In genomic region chr11:75776546-75776945, GRCh38 we compare ENCODE assay signal across 28 cellular contexts. TPM values are rescaled to one million over a fixed set of nuclear protein-coding genes. Genes with fewer than 3 reads are reported as not detected.
A peak's percentile ranks its signal among the peaks of the same experiment; 100 is the strongest.
DNase-seq lines count a peak whose midpoint lies in the region; ATAC-seq, FAIRE-seq and TF ChIP-seq lines count a peak whose summit lies in the region.
"Had no signal": no experiment of that assay in that cellular context is flagged by ENCODE, and none has a peak within 500 bp of the region (broad histone marks: within the 10 kb centered on the region; RNA-seq: fewer than 3 reads in every experiment).

No MANE protein-coding gene starts in this region.

- ATAC-seq in right lobe of liver, result no peak
- ATAC-seq in HepG2, result no peak
- no peak for ATAC-seq in GM21529 (IDR thresholded peaks at IDR 0.05; ENCODE audit: unreplicated experiment)
- no peak for ATAC-seq in HG03378 (IDR thresholded peaks at IDR 0.05; ENCODE audit: unreplicated experiment)

- H3K4me2 ChIP-seq in HepG2 (ENCODE audit: low read depth, low read length), result no peak overlapping the region
- H3K4me2 ChIP-seq: KMS-11 had no signal

- CTCF ChIA-PET in HepG2 (lab: Yijun Ruan, JAX; ENCODE audit: low intra/inter-chr PET ratio, low total read pairs), result no interaction called here

- intact Hi-C loops in right lobe of liver (cut with DNase I), result no loop called here
- intact Hi-C loops in HepG2 (cut with micrococcal nuclease; ENCODE audit: unreplicated experiment), result no loop called here
- intact Hi-C loops in kidney (cut with DNase I), result no loop called here
- intact Hi-C loops in posterior vena cava (cut with DNase I), result no loop called here

- DNase-seq in right lobe of liver (peak in 2 of 3 donors; percentile 10 to 37), HepG2 (ENCODE audit: low spot score) (no peak), kidney (peak; percentile 36), posterior vena cava (ENCODE audit: low spot score) (peak; percentile 41), superior temporal gyrus (ENCODE audit: extremely low spot score) (no peak), type B pancreatic cell (ENCODE audit: extremely low spot score, unreplicated experiment) (no peak)
- DNase-seq: 8988T, ACHN, BE2C, GM23248, H7, MM.1S, NCI-H1048, NCI-H1417, NCI-H1694, NCI-H2029 treated with DMSO at 0.1 percent for 48 hours, NCI-H526 treated with DMSO at 0.1 percent for 48 hours, RPMI8226, SHP77 had no signal

- H3K9me3 ChIP-seq in right lobe of liver, result no peaks in the 10 kb centered on the region
- H3K9me3 ChIP-seq in HepG2 (ENCODE audit: low read length), result no peaks in the 10 kb centered on the region
- H3K9me3 ChIP-seq in kidney (ENCODE audit: control insufficient read depth in 1 of 2, low read length in 2 of 2), result no peaks in the 10 kb centered on the region
- H3K9me3 ChIP-seq: BE2C had no signal

- no TSS peak for BruUV-seq in HepG2 (replicated peaks; lab: Mats Ljungman, UMichigan)

- H3K27me3 Mint-ChIP-seq in type B pancreatic cell, result peaks cover 9% of the 10 kb centered on the region

- TF ChIP-seq RAD21 in HepG2 (CRISPR knock-in tag; IDR thresholded peaks at IDR 0.05), result no peak

- no peak for FAIRE-seq in HepG2 (lab: Jason Lieb, UNC)
- no peak for FAIRE-seq in kidney (lab: Jason Lieb, UNC)
- FAIRE-seq: D721Med had no signal

- H3K4me1 Mint-ChIP-seq in type B pancreatic cell (ENCODE audit: unreplicated experiment), result peaks cover 5% of the 10 kb centered on the region

- no peaks in the 10 kb centered on the region for H3K27me3 ChIP-seq in right lobe of liver
- H3K27me3 ChIP-seq in HepG2 (ENCODE audit: control insufficient read depth in 1 of 2, insufficient read depth in 2 of 2, low read length in 2 of 2), result no peaks in the 10 kb centered on the region
- H3K27me3 ChIP-seq: BE2C had no signal

- H3K9ac ChIP-seq in HepG2 (ENCODE audit: insufficient read depth, low read depth, low read length) (no peak overlapping the region), kidney (ENCODE audit: low read length in 2 of 2) (no peak overlapping the region)
- H3K9ac ChIP-seq: GM23248, KMS-11 had no signal

- H3K36me3 ChIP-seq in right lobe of liver (peaks cover 0 to 13% (median 0%) of the 10 kb centered on the region in 4 donors), HepG2 (replicated peaks in 1 of 2; ENCODE audit: control insufficient read depth in 1 of 2, insufficient read depth in 2 of 2, low read length in 2 of 2) (peaks cover 0 to 14% of the 10 kb centered on the region in 2 experiments; a peak in 2 of 5 replicates), kidney (ENCODE audit: control insufficient read depth in 1 of 2, insufficient read depth in 2 of 2, low read length in 2 of 2) (no peaks in the 10 kb centered on the region)
- H3K36me3 ChIP-seq: BE2C had no signal

- TF ChIP-seq EP300 in HepG2 (IDR thresholded peaks at IDR 0.05; ENCODE audit: low read depth in 2 of 2, low read length in 2 of 2) (no peak), HepG2 (CRISPR knock-in tag; IDR thresholded peaks at IDR 0.05; ENCODE audit: borderline replicate concordance) (no peak)

- in situ Hi-C loops in HepG2 (cut with HindIII; ENCODE audit: extremely low pct_ligation_motif_present, low pct_unique_long_range_greater_than_20kb), result no loop called here

- H3K9me3 Mint-ChIP-seq in type B pancreatic cell, result no peaks in the 10 kb centered on the region
- H3K9me3 Mint-ChIP-seq: IgD-negative memory B cell had no signal

- peaks cover 8% of the 10 kb centered on the region for H3K79me2 ChIP-seq in HepG2 (ENCODE audit: insufficient read depth, low read length)

- H3K4me3 Mint-ChIP-seq in type B pancreatic cell, result no peak overlapping the region
- H3K4me3 Mint-ChIP-seq: IgD-negative memory B cell had no signal

- H3K36me3 Mint-ChIP-seq in type B pancreatic cell, result no peaks in the 10 kb centered on the region

- no peak overlapping the region for H2AFZ ChIP-seq in HepG2 (ENCODE audit: low read length)
- H2AFZ ChIP-seq: GM23248 had no signal

- 79% methylated on average over 4 of the region's 4 CpGs for WGBS in right lobe of liver (ENCODE audit: insufficient coverage, low coverage, low lambda C conversion rate, missing lambda C conversion rate)
- WGBS in HepG2 (ENCODE audit: low lambda C conversion rate), result 100% methylated on average over 1 of the region's 4 CpGs

- no peak overlapping the region for H3K27ac Mint-ChIP-seq in type B pancreatic cell
- H3K27ac Mint-ChIP-seq: IgD-negative memory B cell had no signal

- H3K4me3 ChIP-seq in right lobe of liver (no peak overlapping the region), HepG2 (replicated peaks in 1 of 3; ENCODE audit: insufficient read depth in 1 of 3, low read depth in 2 of 3, low read length in 3 of 3) (no peak overlapping the region), kidney (ENCODE audit: low read length in 2 of 2) (no peak overlapping the region)
- H3K4me3 ChIP-seq: GM23248 had no signal

- H3K27ac ChIP-seq in right lobe of liver (no peak overlapping the region), HepG2 (ENCODE audit: extremely low read length, insufficient read depth, low read length) (no peak overlapping the region), kidney (ENCODE audit: low read depth in 2 of 2, low read length in 2 of 2) (no peak overlapping the region)
- H3K27ac ChIP-seq: GM23248, KMS-11 had no signal

- no peaks in the 10 kb centered on the region for H4K20me1 ChIP-seq in HepG2 (ENCODE audit: insufficient read depth, low read length)

- POLR2A ChIA-PET in HepG2 (lab: Yijun Ruan, JAX), result interaction anchor here (1.0 to 1.6 kb wide), 2 partner anchors 10 to 57 kb away, joined by 3 to 5 read pairs; no protein-coding TSS in a partner anchor

- no peak for TF ChIP-seq CTCF in right lobe of liver (IDR thresholded peaks at IDR 0.05)
- TF ChIP-seq CTCF in HepG2 (CRISPR knock-in tag; IDR thresholded peaks at IDR 0.05), result no peak
- TF ChIP-seq CTCF in kidney (IDR thresholded peaks at IDR 0.05; ENCODE audit: borderline replicate concordance, extremely low read depth, insufficient read depth), result no peak
- TF ChIP-seq CTCF in type B pancreatic cell (conservative IDR thresholded peaks at IDR 0.05), result no peak

- TF ChIP-seq POLR2A in right lobe of liver (IDR thresholded peaks at IDR 0.05), result no peak
- no peak for TF ChIP-seq POLR2A in HepG2 (IDR thresholded peaks at IDR 0.05; ENCODE audit: insufficient read depth in 1 of 2, low read depth in 2 of 2, low read length in 2 of 2)

- peaks cover 0 to 32% (median 16%) of the 10 kb centered on the region in 4 donors for H3K4me1 ChIP-seq in right lobe of liver
- peaks cover 27% of the 10 kb centered on the region for H3K4me1 ChIP-seq in HepG2 (ENCODE audit: insufficient read depth, low read length)
- no peaks in the 10 kb centered on the region for H3K4me1 ChIP-seq in kidney (ENCODE audit: control insufficient read depth in 1 of 2, insufficient read depth in 1 of 2, low read depth in 1 of 2, low read length in 2 of 2)
- H3K4me1 ChIP-seq: BE2C had no signal

RNA-seq across cellular contexts. Expression of gene DGAT2, which starts 8.0 kb away (rescaled TPM):
- total RNA-seq in right lobe of liver (100 to 1,000 TPM in 5 of 6 experiments, 10 to 100 TPM in 1; 33.1 to 166 (median 124) TPM), HepG2 (2016; rRNA removed; fragmentation: Illumina TruSeq; extraction: Trizol) (39.4 and 65.6 TPM in 2 replicates), kidney (1.4 TPM), posterior vena cava (1 to 10 TPM; 2.1 to 3.4 TPM), type B pancreatic cell (ENCODE audit: low replicate concordance) (5.9 and 11.2 TPM in 2 replicates)
- total RNA-seq in HepG2 (2016; cell fraction: cytosol; rRNA removed; fragmentation: Illumina TruSeq; extraction: Trizol; ENCODE audit: low read depth), result 13.6 and 17.8 TPM in 2 replicates
- 37.7 and 67.0 TPM in 2 replicates for total RNA-seq in HepG2 (2016; cell fraction: insoluble cytoplasmic fraction; rRNA removed; fragmentation: Illumina TruSeq; extraction: Trizol)
- total RNA-seq in HepG2 (2016; cell fraction: membrane; rRNA removed; fragmentation: Illumina TruSeq; extraction: Trizol), result 33.7 and 43.0 TPM in 2 replicates
- 51.0 and 57.6 TPM in 2 replicates for total RNA-seq in HepG2 (2016; cell fraction: nucleus; rRNA removed; fragmentation: Illumina TruSeq; extraction: Trizol)
- polyA plus RNA-seq in HepG2 (2011; rRNA removed) (39.0 and 47.6 TPM in 2 replicates), kidney (ENCODE audit: insufficient read depth, low read depth, low replicate concordance) (7.0 TPM)
- polyA plus RNA-seq in HepG2 (2011; cell fraction: cytosol; rRNA removed), result 38.9 and 41.0 TPM in 2 replicates
- 13.1 and 13.7 TPM in 2 replicates for polyA plus RNA-seq in HepG2 (2011; cell fraction: nucleus; rRNA removed)
- 15.7 and 19.7 TPM in 2 replicates for polyA plus RNA-seq in HepG2 (2012)
- polyA plus RNA-seq in HepG2 (2016; cell fraction: cytosol; fragmentation: Illumina TruSeq; extraction: Trizol; ENCODE audit: low read depth), result 13.9 and 19.4 TPM in 2 replicates
- polyA plus RNA-seq in HepG2 (2016; cell fraction: insoluble cytoplasmic fraction; fragmentation: Illumina TruSeq; extraction: Trizol; ENCODE audit: low read depth), result 39.1 and 40.5 TPM in 2 replicates
- polyA plus RNA-seq in HepG2 (2016; cell fraction: membrane; fragmentation: Illumina TruSeq; extraction: Trizol; ENCODE audit: low read depth), result 26.5 and 38.6 TPM in 2 replicates
- 85.2 and 85.5 TPM in 2 replicates for polyA plus RNA-seq in HepG2 (2016; cell fraction: nucleus; fragmentation: Illumina TruSeq; extraction: Trizol; ENCODE audit: insufficient read depth, low read depth)
- polyA minus RNA-seq in HepG2 (2011; rRNA and poly(A)+ RNA removed; ENCODE audit: low replicate concordance), result 9.8 and 63.2 TPM in 2 replicates
- 11.2 and 11.5 TPM in 2 replicates for polyA minus RNA-seq in HepG2 (2011; cell fraction: cytosol; rRNA and poly(A)+ RNA removed)
- polyA minus RNA-seq in HepG2 (2011; cell fraction: nucleus; rRNA and poly(A)+ RNA removed), result 9.3 and 9.8 TPM in 2 replicates

RNA-seq across cellular contexts. Expression of gene UVRAG, which starts 38.5 kb away (rescaled TPM):
- total RNA-seq in right lobe of liver, result 10 to 100 TPM in 3 of 6 experiments, 1 to 10 TPM in 3; 8.8 to 12.6 (median 10.3) TPM
- 17.2 and 17.3 TPM in 2 replicates for total RNA-seq in HepG2 (2016; rRNA removed; fragmentation: Illumina TruSeq; extraction: Trizol)
- total RNA-seq in HepG2 (2016; cell fraction: cytosol; rRNA removed; fragmentation: Illumina TruSeq; extraction: Trizol; ENCODE audit: low read depth), result 6.1 and 9.8 TPM in 2 replicates
- total RNA-seq in HepG2 (2016; cell fraction: insoluble cytoplasmic fraction; rRNA removed; fragmentation: Illumina TruSeq; extraction: Trizol), result 15.0 and 18.0 TPM in 2 replicates
- total RNA-seq in HepG2 (2016; cell fraction: membrane; rRNA removed; fragmentation: Illumina TruSeq; extraction: Trizol), result 11.6 and 11.7 TPM in 2 replicates
- 43.2 and 46.0 TPM in 2 replicates for total RNA-seq in HepG2 (2016; cell fraction: nucleus; rRNA removed; fragmentation: Illumina TruSeq; extraction: Trizol)
- 8.9 and 9.7 TPM in 2 replicates for polyA plus RNA-seq in HepG2 (2011; rRNA removed)
- polyA plus RNA-seq in HepG2 (2011; cell fraction: cytosol; rRNA removed), result 5.6 and 7.4 TPM in 2 replicates
- 8.4 TPM in 2 replicates for polyA plus RNA-seq in HepG2 (2011; cell fraction: nucleus; rRNA removed)
- polyA plus RNA-seq in HepG2 (2012), result 8.4 and 11.9 TPM in 2 replicates
- 1.5 and 1.6 TPM in 2 replicates for polyA plus RNA-seq in HepG2 (2016; cell fraction: cytosol; fragmentation: Illumina TruSeq; extraction: Trizol; ENCODE audit: low read depth)
- polyA plus RNA-seq in HepG2 (2016; cell fraction: insoluble cytoplasmic fraction; fragmentation: Illumina TruSeq; extraction: Trizol; ENCODE audit: low read depth), result 10.9 and 14.5 TPM in 2 replicates
- polyA plus RNA-seq in HepG2 (2016; cell fraction: membrane; fragmentation: Illumina TruSeq; extraction: Trizol; ENCODE audit: low read depth), result 5.0 and 5.5 TPM in 2 replicates
- polyA plus RNA-seq in HepG2 (2016; cell fraction: nucleus; fragmentation: Illumina TruSeq; extraction: Trizol; ENCODE audit: insufficient read depth, low read depth), result 20.6 and 22.8 TPM in 2 replicates
- 10.9 and 19.7 TPM in 2 replicates for polyA minus RNA-seq in HepG2 (2011; rRNA and poly(A)+ RNA removed; ENCODE audit: low replicate concordance)
- 5.9 and 6.2 TPM in 2 replicates for polyA minus RNA-seq in HepG2 (2011; cell fraction: cytosol; rRNA and poly(A)+ RNA removed)
- polyA minus RNA-seq in HepG2 (2011; cell fraction: nucleus; rRNA and poly(A)+ RNA removed), result 77.1 and 79.4 TPM in 2 replicates
- total RNA-seq in kidney, result 27.9 TPM
- 7.2 TPM for polyA plus RNA-seq in kidney (ENCODE audit: insufficient read depth, low read depth, low replicate concordance)
- 10 to 100 TPM; 27.0 to 27.8 TPM for total RNA-seq in posterior vena cava
- total RNA-seq in type B pancreatic cell (ENCODE audit: low replicate concordance), result 20.7 and 29.5 TPM in 2 replicates

RNA-seq across cellular contexts. Expression of gene MOGAT2, which starts 58.9 kb away (rescaled TPM):
- total RNA-seq in right lobe of liver (100 to 1,000 TPM in 3 of 6 experiments, 10 to 100 TPM in 3; 24.3 to 164 (median 100) TPM), HepG2 (2016; rRNA removed; fragmentation: Illumina TruSeq; extraction: Trizol) (27.2 and 27.8 TPM in 2 replicates), kidney (not detected), posterior vena cava (not detected), type B pancreatic cell (ENCODE audit: low replicate concordance) (1.2 and 2.2 TPM in 2 replicates)
- 4.8 and 5.4 TPM in 2 replicates for total RNA-seq in HepG2 (2016; cell fraction: cytosol; rRNA removed; fragmentation: Illumina TruSeq; extraction: Trizol; ENCODE audit: low read depth)
- 22.9 and 26.8 TPM in 2 replicates for total RNA-seq in HepG2 (2016; cell fraction: insoluble cytoplasmic fraction; rRNA removed; fragmentation: Illumina TruSeq; extraction: Trizol)
- total RNA-seq in HepG2 (2016; cell fraction: membrane; rRNA removed; fragmentation: Illumina TruSeq; extraction: Trizol), result 15.9 and 17.2 TPM in 2 replicates
- total RNA-seq in HepG2 (2016; cell fraction: nucleus; rRNA removed; fragmentation: Illumina TruSeq; extraction: Trizol), result 23.2 and 30.7 TPM in 2 replicates
- polyA plus RNA-seq in HepG2 (2011; rRNA removed) (27.8 and 30.0 TPM in 2 replicates), kidney (ENCODE audit: insufficient read depth, low read depth, low replicate concordance) (1.1 TPM)
- polyA plus RNA-seq in HepG2 (2011; cell fraction: cytosol; rRNA removed), result 25.4 and 28.6 TPM in 2 replicates
- 30.4 and 30.7 TPM in 2 replicates for polyA plus RNA-seq in HepG2 (2011; cell fraction: nucleus; rRNA removed)
- 9.6 and 16.8 TPM in 2 replicates for polyA plus RNA-seq in HepG2 (2012)
- polyA plus RNA-seq in HepG2 (2016; cell fraction: cytosol; fragmentation: Illumina TruSeq; extraction: Trizol; ENCODE audit: low read depth), result 3.9 and 4.1 TPM in 2 replicates
- polyA plus RNA-seq in HepG2 (2016; cell fraction: insoluble cytoplasmic fraction; fragmentation: Illumina TruSeq; extraction: Trizol; ENCODE audit: low read depth), result 23.3 and 25.4 TPM in 2 replicates
- polyA plus RNA-seq in HepG2 (2016; cell fraction: membrane; fragmentation: Illumina TruSeq; extraction: Trizol; ENCODE audit: low read depth), result 10.3 and 11.1 TPM in 2 replicates
- 45.1 and 45.8 TPM in 2 replicates for polyA plus RNA-seq in HepG2 (2016; cell fraction: nucleus; fragmentation: Illumina TruSeq; extraction: Trizol; ENCODE audit: insufficient read depth, low read depth)
- polyA minus RNA-seq in HepG2 (2011; rRNA and poly(A)+ RNA removed; ENCODE audit: low replicate concordance), result 0.12 and 81.9 TPM in 2 replicates
- polyA minus RNA-seq in HepG2 (2011; cell fraction: cytosol; rRNA and poly(A)+ RNA removed), result 16.4 and 16.5 TPM in 2 replicates
- polyA minus RNA-seq in HepG2 (2011; cell fraction: nucleus; rRNA and poly(A)+ RNA removed), result 29.9 and 35.7 TPM in 2 replicates
- total RNA-seq: Daoy, G401, GM23248, H7, NCI-H460, SK-MEL-5 had no signal
- polyA plus RNA-seq: GM23248, IgD-negative memory B cell had no signal

Comparison
In these comparisons a context has a peak if more than half of its experiments do, and no peak if none do; other contexts are left out.
1. DNase-seq: peak in right lobe of liver (2 of 3), kidney (single experiment) and posterior vena cava (single experiment); none in HepG2 (single experiment), superior temporal gyrus (single experiment) and type B pancreatic cell (single experiment).